ENCODE assay signal across 22 cellular contexts in the genomic region with DNA sequence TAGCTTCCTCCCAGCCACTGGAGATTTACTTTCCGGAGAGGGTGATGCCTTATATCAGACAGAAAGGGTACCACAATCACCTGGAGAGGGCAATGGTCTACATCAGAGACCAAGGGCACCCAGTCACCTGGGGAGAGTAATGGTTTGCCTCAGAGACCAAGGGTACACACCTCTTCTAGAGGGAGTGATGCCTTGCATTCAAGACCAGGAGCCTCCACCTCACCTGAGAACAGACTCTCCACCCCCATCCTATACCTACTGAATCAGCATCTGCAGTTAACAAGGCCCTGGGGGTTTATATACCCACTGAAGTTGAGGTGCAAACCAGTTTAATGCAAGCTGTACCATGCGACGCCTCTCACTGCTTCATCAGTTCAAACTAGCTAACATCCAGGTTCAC.
A peak's percentile ranks its signal among the peaks of the same experiment; 100 is the strongest.
DNase-seq lines count a peak whose midpoint lies in the region; ATAC-seq and TF ChIP-seq lines count a peak whose summit lies in the region.
"Had no signal": no experiment of that assay in that cellular context is flagged by ENCODE, and none has a peak within 500 bp of the region (broad histone marks: within the 10 kb centered on the region; RNA-seq: fewer than 3 reads in every experiment).

No MANE protein-coding gene starts in this region.

- peaks cover 69% of the 10 kb centered on the region for H3K4me1 Mint-ChIP-seq in HFFc6 (ENCODE audit: low read depth)

- H3K36me3 Mint-ChIP-seq in HFFc6 (ENCODE audit: low read depth): peaks cover 10% of the 10 kb centered on the region

- H3K79me2 ChIP-seq in trophoblast cell (ENCODE audit: control insufficient read depth, insufficient read depth, low read length, poor library complexity): no peaks in the 10 kb centered on the region

- H3K4me1 ChIP-seq in trophoblast cell (ENCODE audit: control insufficient read depth in 1 of 2, insufficient read depth in 2 of 2, low read length in 2 of 2): no peaks in the 10 kb centered on the region
- no peaks in the 10 kb centered on the region for H3K4me1 ChIP-seq in mucosa of descending colon (ENCODE audit: low read depth)
- H3K4me1 ChIP-seq: BLaER1 treated with 17β-estradiol and CSF1 and Interleukin-3, amounts not matched to agents 10 nM and 100 nM had no signal

- CTCF ChIA-PET in AG04450 (lab: Charles Lee): interaction anchor here (2.1 kb wide), 1 partner anchor 268 kb away, joined by 7 read pairs; no protein-coding TSS in a partner anchor

- H2AK5ac ChIP-seq in trophoblast cell (ENCODE audit: low read length): no peak overlapping the region

- no peak overlapping the region for H3K23ac ChIP-seq in trophoblast cell (ENCODE audit: low read length)

- no peaks in the 10 kb centered on the region for H3K36me3 ChIP-seq in trophoblast cell (ENCODE audit: control insufficient read depth in 1 of 2, insufficient read depth in 2 of 2, low read length in 2 of 2)
- no peaks in the 10 kb centered on the region for H3K36me3 ChIP-seq in mucosa of descending colon (ENCODE audit: low read depth)
- H3K36me3 ChIP-seq: BLaER1 treated with 17β-estradiol and CSF1 and Interleukin-3, amounts not matched to agents 10 nM and 100 nM; MG63 had no signal

- H2BK120ac ChIP-seq in trophoblast cell (ENCODE audit: insufficient read depth, low read length, poor library complexity): no peak overlapping the region

- H3K14ac ChIP-seq in trophoblast cell (ENCODE audit: low read length): no peak overlapping the region

- no peaks in the 10 kb centered on the region for H3K9me3 Mint-ChIP-seq in HFFc6
- H3K9me3 Mint-ChIP-seq: CD4-positive, alpha-beta T cell had no signal

- H3K4me3 Mint-ChIP-seq in HFFc6: peak overlapping the region; percentile 35
- H3K4me3 Mint-ChIP-seq: CD4-positive, alpha-beta T cell had no signal

- H3K27ac ChIP-seq in AG04450 (ENCODE audit: low read depth, low read length) (peak overlapping the region; percentile 49), epithelial cell of prostate (peak overlapping the region; percentile 45), trophoblast cell (ENCODE audit: low read depth, low read length) (no peak overlapping the region)
- H3K27ac ChIP-seq: BLaER1 treated with 17β-estradiol and CSF1 and Interleukin-3, amounts not matched to agents 10 nM and 100 nM had no signal

- H3K79me1 ChIP-seq in trophoblast cell (ENCODE audit: low read length): no peaks in the 10 kb centered on the region

- TF ChIP-seq CTCF in AG04450 (IDR thresholded peaks at IDR 0.05; ENCODE audit: low read depth, low read length) (no peak), HFFc6 (IDR thresholded peaks at IDR 0.05) (no peak), mucosa of descending colon (IDR thresholded peaks at IDR 0.05) (no peak)

- H3K9ac ChIP-seq in trophoblast cell (ENCODE audit: low read length): no peak overlapping the region
- H3K9ac ChIP-seq: BLaER1 treated with 17β-estradiol and CSF1 and Interleukin-3, amounts not matched to agents 10 nM and 100 nM had no signal

- no peak overlapping the region for H3K4me3 ChIP-seq in AG04450 (ENCODE audit: low read depth, low read length)
- no peak overlapping the region for H3K4me3 ChIP-seq in trophoblast cell (ENCODE audit: low read depth, low read length)
- no peak overlapping the region for H3K4me3 ChIP-seq in mucosa of descending colon
- H3K4me3 ChIP-seq: BLaER1 treated with 17β-estradiol and CSF1 and Interleukin-3, amounts not matched to agents 10 nM and 100 nM; MG63 had no signal

- no peaks in the 10 kb centered on the region for H3K27me3 ChIP-seq in AG04450 (ENCODE audit: control insufficient read depth, insufficient read depth, low read length)
- no peaks in the 10 kb centered on the region for H3K27me3 ChIP-seq in trophoblast cell (ENCODE audit: insufficient read depth, low read length)
- H3K27me3 ChIP-seq: BLaER1 treated with 17β-estradiol and CSF1 and Interleukin-3, amounts not matched to agents 10 nM and 100 nM; MG63 had no signal

- H3K27me3 Mint-ChIP-seq in HFFc6 (ENCODE audit: insufficient read depth): 0 out of 2 replicates have a peak, but pooled peaks cover 2% of the 10 kb centered on the region
- H3K27me3 Mint-ChIP-seq: CD4-positive, alpha-beta T cell had no signal

- ATAC-seq in GM21526 (IDR thresholded peaks at IDR 0.05; ENCODE audit: low FRiP score, unreplicated experiment): no peak
- no peak for ATAC-seq in HG03108 (IDR thresholded peaks at IDR 0.05; ENCODE audit: unreplicated experiment)
- ATAC-seq in HG03280 (IDR thresholded peaks at IDR 0.05; ENCODE audit: unreplicated experiment): no peak
- no peak for ATAC-seq in mucosa of descending colon
- ATAC-seq: Panc1 had no signal

- no peak overlapping the region for H4K8ac ChIP-seq in trophoblast cell (ENCODE audit: low read depth, low read length)

- H4K91ac ChIP-seq in trophoblast cell (ENCODE audit: low read depth, low read length): peak overlapping the region; percentile 7

- peak overlapping the region; percentile 91 for H3K27ac Mint-ChIP-seq in HFFc6
- H3K27ac Mint-ChIP-seq: CD4-positive, alpha-beta T cell had no signal

- intact Hi-C loops in mucosa of descending colon (cut with DNase I, micrococcal nuclease): no loop called here

- H3K4ac ChIP-seq in trophoblast cell (ENCODE audit: low read depth, low read length): no peak overlapping the region

- no peak overlapping the region for H4K12ac ChIP-seq in trophoblast cell (ENCODE audit: low read depth, low read length)

- H2BK12ac ChIP-seq in trophoblast cell (ENCODE audit: low read length): no peak overlapping the region

- no peak overlapping the region for H3K4me2 ChIP-seq in trophoblast cell (ENCODE audit: low read length)
- H3K4me2 ChIP-seq: BLaER1 treated with 17β-estradiol and CSF1 and Interleukin-3, amounts not matched to agents 10 nM and 100 nM had no signal

- WGBS in trophoblast cell (ENCODE audit: extremely low coverage, insufficient coverage, insufficient read length): no CpG with 5 or more reads among the region's 3 CpGs

- H2BK5ac ChIP-seq in trophoblast cell (ENCODE audit: low read depth, low read length, poor library complexity): no peak overlapping the region

- H3K18ac ChIP-seq in trophoblast cell (ENCODE audit: low read length): no peak overlapping the region

- POLR2A ChIA-PET in AG04450 (lab: Yijun Ruan, JAX): interaction anchor here (1.4 kb wide), 1 partner anchor 52 kb away, joined by 4 read pairs; no protein-coding TSS in a partner anchor

- no peaks in the 10 kb centered on the region for H3K9me3 ChIP-seq in AG04450 (ENCODE audit: control insufficient read depth, insufficient read depth, low read length)
- no peaks in the 10 kb centered on the region for H3K9me3 ChIP-seq in trophoblast cell (ENCODE audit: insufficient read depth, low read depth, low read length)
- no peaks in the 10 kb centered on the region for H3K9me3 ChIP-seq in mucosa of descending colon
- H3K9me3 ChIP-seq: BLaER1 treated with 17β-estradiol and CSF1 and Interleukin-3, amounts not matched to agents 10 nM and 100 nM had no signal

- DNase-seq in AG04450 (ENCODE audit: low read depth, low spot score): no peak
- DNase-seq in HFFc6: no peak
- DNase-seq in epithelial cell of prostate (ENCODE audit: low read depth, low spot score): no peak
- no peak for DNase-seq in trophoblast cell
- DNase-seq in mucosa of descending colon: no peak
- DNase-seq: AML-193; CD4-positive, alpha-beta T cell; KG1; MG63; NCI-H1105 treated with DMSO at 0.1 percent for 48 hours; NCI-H146; NCI-H1930; NCI-H2107; NCI-H446; NCI-H524 treated with DMSO at 0.1 percent for 48 hours; NCI-H82; SIG-M5 had no signal

- H2AFZ ChIP-seq in trophoblast cell (ENCODE audit: insufficient read depth, low read length, poor library complexity): no peak overlapping the region
